ENCODE assay signal across 8 cellular contexts in the genomic region with DNA sequence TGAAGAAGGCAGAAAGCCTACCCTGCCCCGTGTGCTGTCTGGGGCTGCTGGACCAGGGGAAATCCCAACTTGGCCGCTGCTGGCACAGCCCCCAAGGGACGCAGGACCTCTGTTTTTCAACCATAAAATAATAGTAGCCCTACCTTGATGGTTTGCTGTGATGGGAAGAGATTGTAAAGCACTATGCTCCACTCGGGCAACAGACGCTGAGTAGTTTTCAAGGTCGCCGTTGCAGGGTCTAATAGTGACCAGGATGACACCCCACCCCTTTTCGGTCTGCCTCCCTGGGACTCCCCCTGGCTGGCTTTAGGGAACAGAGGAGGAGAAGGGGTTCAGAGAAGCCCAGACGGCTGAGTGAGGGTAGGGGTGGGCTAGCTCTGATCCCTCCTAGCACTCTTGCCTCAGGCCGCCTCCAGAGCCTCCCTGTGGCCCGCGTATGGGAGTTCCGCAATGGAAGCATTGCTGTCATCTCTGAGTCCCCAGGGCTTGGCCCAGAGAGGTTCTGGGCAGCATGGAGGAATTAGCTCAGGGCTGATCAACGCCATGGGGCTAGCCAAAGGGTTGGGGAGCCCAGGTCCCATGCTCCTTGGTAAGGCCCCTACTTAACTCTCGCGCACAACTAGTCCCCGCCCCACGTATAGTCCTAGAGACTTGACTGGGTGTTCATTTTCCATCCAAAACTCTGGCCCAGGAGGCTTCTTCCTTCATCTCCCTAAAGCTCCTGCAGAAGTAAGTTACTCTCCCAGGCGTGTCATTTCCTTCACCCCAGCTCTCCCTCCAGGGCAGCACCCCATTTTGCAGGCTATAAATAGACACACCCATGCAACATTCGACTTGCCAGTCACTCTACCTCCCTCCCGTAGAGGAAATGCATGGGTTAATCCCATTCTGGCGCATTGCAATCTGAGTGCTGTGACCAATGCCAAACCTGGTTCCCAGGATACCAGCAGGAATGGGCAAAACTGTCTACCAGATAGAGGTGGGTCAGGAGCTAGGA. TPM values are rescaled to one million over a fixed set of nuclear protein-coding genes. Genes with fewer than 3 reads are reported as not detected.
A peak's percentile ranks its signal among the peaks of the same experiment; 100 is the strongest.
DNase-seq lines count a peak whose midpoint lies in the region; TF ChIP-seq lines count a peak whose summit lies in the region.

No MANE protein-coding gene starts in this region.

- DNase-seq in HFF-Myc (ENCODE audit: extremely low read depth, low read depth) (no peak), Peyer's patch (peak; percentile 17 to 71 (median 63)), NCI-H1105 (lab: John Stamatoyannopoulos, UW) (no peak), T1000 (lab: John Stamatoyannopoulos, UW) (no peak), NCI-H187 treated with DMSO at 0.1 percent for 48 hours (lab: John Stamatoyannopoulos, UW) (no peak)

- H3K27ac ChIP-seq in Peyer's patch = peak overlapping the region; percentile 95 to 100 (median 99)
- H3K27ac ChIP-seq in cingulate gyrus (ENCODE audit: low read depth, low read length) = peak overlapping the region; percentile 87
- peak overlapping the region; percentile 96 for H3K27ac ChIP-seq in muscle layer of colon (ENCODE audit: low read depth, low read length)

- H3K36me3 ChIP-seq in Peyer's patch (peaks cover 0 to 21% (median 0%) of the 10 kb centered on the region in 3 donors), muscle layer of colon (ENCODE audit: insufficient read depth, low read length) (peaks cover 25% of the 10 kb centered on the region)

- peaks cover 19 to 65% (median 45%) of the 10 kb centered on the region in 4 donors for H3K4me1 ChIP-seq in Peyer's patch
- H3K4me1 ChIP-seq in muscle layer of colon (ENCODE audit: insufficient read depth, low read length) = peaks cover 56% of the 10 kb centered on the region

- H3K4me3 ChIP-seq in GM08714 (ENCODE audit: low read length) = peak overlapping the region; percentile 45; the same call in 1 of the 2 replicates
- H3K4me3 ChIP-seq in HFF-Myc (replicated peaks; ENCODE audit: low read depth, low read length) = peak overlapping the region; percentile 58
- peak overlapping the region; percentile 72 to 98 (median 94) for H3K4me3 ChIP-seq in Peyer's patch
- H3K4me3 ChIP-seq in muscle layer of colon (ENCODE audit: low read depth in 1 of 2, low read length in 2 of 2) = peak overlapping the region; percentile 60 to 74

- no peaks in the 10 kb centered on the region for H3K27me3 ChIP-seq in Peyer's patch
- H3K27me3 ChIP-seq in muscle layer of colon (ENCODE audit: control insufficient read depth in 1 of 2, insufficient read depth in 2 of 2, low read length in 2 of 2) = no peaks in the 10 kb centered on the region

- H3K9me3 ChIP-seq in Peyer's patch = no peaks in the 10 kb centered on the region
- H3K9me3 ChIP-seq in muscle layer of colon (ENCODE audit: low read length) = no peaks in the 10 kb centered on the region

- peak overlapping the region; percentile 84 for H3K9ac ChIP-seq in muscle layer of colon (ENCODE audit: low read length)

- no peak for TF ChIP-seq POLR2A in Peyer's patch (IDR thresholded peaks at IDR 0.05)

- TF ChIP-seq CTCF in HFF-Myc (IDR thresholded peaks at IDR 0.05; ENCODE audit: low read depth, low read length, missing control alignments) (no peak), Peyer's patch (IDR thresholded peaks at IDR 0.05) (no peak)

RNA-seq across cellular contexts. Expression of a gene that starts 1.1 kb away (rescaled TPM):
- total RNA-seq in Peyer's patch = 100 to 1,000 TPM in 3 of 4 donors, 10 to 100 TPM in 1; 92.7 to 152 (median 122) TPM

RNA-seq across cellular contexts. Expression of a gene that starts 51.7 kb away (rescaled TPM):
- total RNA-seq in Peyer's patch = not detected

Comparison
In these comparisons a context has a peak if more than half of its experiments do, and no peak if none do; other contexts are left out.
1. DNase-seq: peak in Peyer's patch (3 of 3); none in HFF-Myc (single experiment), NCI-H1105 (single experiment), T1000 (single experiment) and NCI-H187 treated with DMSO at 0.1 percent for 48 hours (single experiment).
2. Peak in every context shown above with its lines, with median percentiles within 50 percentile points of each other: H3K4me3 ChIP-seq and H3K27ac ChIP-seq.